In genomic region chr15:56367156-56367555, GRCh38 we compare ENCODE assay signal across 23 cellular contexts. TPM values are rescaled to one million over a fixed set of nuclear protein-coding genes. Genes with fewer than 3 reads are reported as not detected.
A peak's percentile ranks its signal among the peaks of the same experiment; 100 is the strongest.
DNase-seq lines count a peak whose midpoint lies in the region; ATAC-seq, FAIRE-seq and TF ChIP-seq lines count a peak whose summit lies in the region.
"Had no signal": no experiment of that assay in that cellular context is flagged by ENCODE, and none has a peak within 500 bp of the region (broad histone marks: within the 10 kb centered on the region; RNA-seq: fewer than 3 reads in every experiment).

No MANE protein-coding gene starts in this region.

- in situ Hi-C loops in GM12878 (cut with MboI), result loop anchor here (5.0 kb wide), 1 partner anchor 120 kb away; no protein-coding TSS in a partner anchor

- 13% methylated on average over 3 of the region's 3 CpGs for whole genome bisulfite sequencing in GM12878 (ENCODE audit: insufficient coverage, insufficient replicate concordance, low lambda C conversion rate, missing lambda C conversion rate)

- H4K20me1 ChIP-seq in Loucy (ENCODE audit: insufficient read depth, low read length, poor library complexity, severe bottlenecking) (no peaks in the 10 kb centered on the region), GM12878 (ENCODE audit: control insufficient read depth, insufficient read depth) (no peaks in the 10 kb centered on the region)

- intact Hi-C loops in GM12878 (cut with micrococcal nuclease; ENCODE audit: unreplicated experiment), result loop anchor here (2.0 kb wide), 1 partner anchor 120 kb away; no protein-coding TSS in a partner anchor
- intact Hi-C loops in activated CD8-positive, alpha-beta T cell treated with anti-CD3 and anti-CD28 coated beads for 36 hours (cut with micrococcal nuclease), result no loop called here

- H3K27me3 Mint-ChIP-seq in activated CD8-positive, alpha-beta T cell treated with anti-CD3 and anti-CD28 coated beads for 36 hours, result peaks cover 29% of the 10 kb centered on the region
- peaks cover 35 to 55% of the 10 kb centered on the region in 2 donors for H3K27me3 Mint-ChIP-seq in natural killer cell treated with Interleukin-12 subunit alpha and Interleukin-12 subunit beta and Interleukin-15 and Interleukin-18, amount 100 ng/mL, for 72 hours

- H3K9ac ChIP-seq in Loucy (ENCODE audit: low read depth, low read length, poor library complexity, severe bottlenecking) (no peak overlapping the region), GM12878 (ENCODE audit: control insufficient read depth, insufficient read depth, low read length) (peak overlapping the region; percentile 68)

- POLR2A ChIA-PET in GM12878 (lab: Charles Lee), result no interaction called here
- POLR2A ChIA-PET in activated CD8-positive, alpha-beta T cell treated with anti-CD3 and anti-CD28 coated beads for 36 hours (lab: Charles Lee), result no interaction called here

- H3K4me1 ChIP-seq in Loucy (ENCODE audit: insufficient read depth, low read length, poor library complexity, severe bottlenecking) (peaks cover 18% of the 10 kb centered on the region), GM12878 (ENCODE audit: control insufficient read depth, insufficient read depth, low read length) (no peaks in the 10 kb centered on the region; the same call in 1 of the 2 replicates), neuron (ENCODE audit: insufficient read depth, low read length) (peaks cover 26% of the 10 kb centered on the region)

- no peak for DNase-seq in GM12878 (ENCODE audit: low read depth, low spot score)
- no peak for DNase-seq in activated CD8-positive, alpha-beta T cell treated with anti-CD3 and anti-CD28 coated beads for 36 hours
- DNase-seq in natural killer cell treated with Interleukin-12 subunit alpha and Interleukin-12 subunit beta and Interleukin-15 and Interleukin-18, amount 100 ng/mL, for 72 hours (ENCODE audit: low spot score), result no peak
- DNase-seq: activated CD4-positive, alpha-beta T cell treated with anti-CD3 and anti-CD28 coated beads for 1 hour; activated naive CD4-positive, alpha-beta T cell treated with anti-CD3 and anti-CD28 coated beads, Interleukin-2, amount 10 ng/mL, durations not matched to agents 7 days and 5 days; activated T-cell treated with anti-CD3 and anti-CD28 coated beads, Interleukin-2, amount 50 U/mL, for 72 hours; anterior cingulate cortex; erythroblast; KG1; midbrain; NCI-H1048; NCI-H2081 treated with DMSO at 0.1 percent for 48 hours; NCI-H510A; small intestine; stimulated activated naive CD4-positive, alpha-beta T cell treated with Interleukin-2 at 50 U/mL for 16 hours; thyroid gland had no signal

- no peaks in the 10 kb centered on the region for H3K9me3 Mint-ChIP-seq in activated CD8-positive, alpha-beta T cell treated with anti-CD3 and anti-CD28 coated beads for 36 hours
- no peaks in the 10 kb centered on the region for H3K9me3 Mint-ChIP-seq in natural killer cell treated with Interleukin-12 subunit alpha and Interleukin-12 subunit beta and Interleukin-15 and Interleukin-18, amount 100 ng/mL, for 72 hours
- H3K9me3 Mint-ChIP-seq: activated naive CD4-positive, alpha-beta T cell treated with anti-CD3 and anti-CD28 coated beads, Interleukin-2, amount 10 ng/mL, durations not matched to agents 7 days and 5 days; central memory CD8-positive, alpha-beta T cell had no signal

- no peaks in the 10 kb centered on the region for H3K27me3 ChIP-seq in Loucy (ENCODE audit: insufficient read depth, low read length, poor library complexity, severe bottlenecking)
- H3K27me3 ChIP-seq in GM12878 (replicated peaks in 1 of 2; ENCODE audit: control insufficient read depth in 2 of 2, insufficient read depth in 2 of 2, low read length in 1 of 2), result no peaks in the 10 kb centered on the region
- H3K27me3 ChIP-seq in neuron (ENCODE audit: insufficient read depth, low read length), result no peaks in the 10 kb centered on the region
- H3K27me3 ChIP-seq: gastroesophageal sphincter, thyroid gland had no signal

- BruUV-seq in GM12878 (replicated peaks; lab: Mats Ljungman, UMichigan), result no TSS peak

- H3K4me2 ChIP-seq in Loucy (ENCODE audit: low read depth, low read length, poor library complexity, severe bottlenecking) (peak overlapping the region; percentile 87), GM12878 (ENCODE audit: control insufficient read depth, insufficient read depth) (peak overlapping the region; percentile 84)

- no peak overlapping the region for H3K27ac Mint-ChIP-seq in activated CD8-positive, alpha-beta T cell treated with anti-CD3 and anti-CD28 coated beads for 36 hours
- no peak overlapping the region for H3K27ac Mint-ChIP-seq in natural killer cell treated with Interleukin-12 subunit alpha and Interleukin-12 subunit beta and Interleukin-15 and Interleukin-18, amount 100 ng/mL, for 72 hours
- H3K27ac Mint-ChIP-seq: activated naive CD4-positive, alpha-beta T cell treated with anti-CD3 and anti-CD28 coated beads, Interleukin-2, amount 10 ng/mL, durations not matched to agents 7 days and 5 days; activated T-cell treated with anti-CD3 and anti-CD28 coated beads, Interleukin-2, amount 50 U/mL, for 72 hours had no signal

- H3K4me1 Mint-ChIP-seq in activated CD8-positive, alpha-beta T cell treated with anti-CD3 and anti-CD28 coated beads for 36 hours (ENCODE audit: low read depth), result peaks cover 10% of the 10 kb centered on the region
- H3K4me1 Mint-ChIP-seq in natural killer cell treated with Interleukin-12 subunit alpha and Interleukin-12 subunit beta and Interleukin-15 and Interleukin-18, amount 100 ng/mL, for 72 hours (ENCODE audit: low read depth in 2 of 2), result peaks cover 13 to 20% of the 10 kb centered on the region in 2 donors

- 0 out of 2 replicates have a peak, but pooled peaks cover 10% of the 10 kb centered on the region for H3F3A ChIP-seq in Loucy (ENCODE audit: low read depth)

- peak overlapping the region; percentile 95 for H3K27ac ChIP-seq in GM12878 (ENCODE audit: control insufficient read depth, insufficient read depth)
- H3K27ac ChIP-seq: gastroesophageal sphincter, thyroid gland had no signal

- no peak for TF ChIP-seq EP300 in GM12878 (IDR thresholded peaks at IDR 0.05; ENCODE audit: borderline replicate concordance in 1 of 2, control insufficient read depth in 1 of 2, low read depth in 2 of 2, low read length in 2 of 2)

- H3K36me3 ChIP-seq in Loucy (ENCODE audit: insufficient read depth, low read length) (no peaks in the 10 kb centered on the region), GM12878 (ENCODE audit: control insufficient read depth in 2 of 2, insufficient read depth in 2 of 2, low read length in 1 of 2) (no peaks in the 10 kb centered on the region), neuron (ENCODE audit: insufficient read depth, low read length) (no peaks in the 10 kb centered on the region)
- H3K36me3 ChIP-seq: gastroesophageal sphincter, thyroid gland had no signal

- H2AFZ ChIP-seq in Loucy (ENCODE audit: low read length) (0 out of 2 replicates have a peak overlapping the region, but pooled peaks have one; percentile 19), GM12878 (ENCODE audit: control insufficient read depth, low read depth, low read length) (peak overlapping the region; percentile 34; the same call in 1 of the 2 replicates), neuron (ENCODE audit: low read depth, low read length) (no peak overlapping the region)

- no peak for TF ChIP-seq RAD21 in GM12878 (IDR thresholded peaks at IDR 0.05; ENCODE audit: insufficient read depth, low read depth, low read length)

- ATAC-seq in GM12878 (peak; percentile 35), GM19324 (IDR thresholded peaks at IDR 0.05; ENCODE audit: low FRiP score, unreplicated experiment) (no peak)
- no peak for ATAC-seq in activated CD8-positive, alpha-beta T cell treated with anti-CD3 and anti-CD28 coated beads for 36 hours
- no peak for ATAC-seq in natural killer cell treated with Interleukin-12 subunit alpha and Interleukin-12 subunit beta and Interleukin-15 and Interleukin-18, amount 100 ng/mL, for 72 hours
- ATAC-seq: activated T-cell treated with anti-CD3 and anti-CD28 coated beads, Interleukin-2, amount 50 U/mL, for 72 hours; gastroesophageal sphincter had no signal

- TF ChIP-seq CTCF in GM12875 (IDR thresholded peaks at IDR 0.05; ENCODE audit: borderline replicate concordance, insufficient read depth, low read depth, low read length), result no peak
- TF ChIP-seq CTCF in Loucy (conservative IDR thresholded peaks at IDR 0.05; ENCODE audit: low read length), result no peak
- no peak for TF ChIP-seq CTCF in GM12878 (IDR thresholded peaks at IDR 0.05 in 2 of 3, conservative IDR thresholded peaks at IDR 0.05 in 1 of 3; ENCODE audit: control insufficient read depth in 2 of 3, extremely low read depth in 1 of 3, insufficient read depth in 1 of 3, low read depth in 3 of 3, low read length in 3 of 3)
- no peak for TF ChIP-seq CTCF in activated CD8-positive, alpha-beta T cell treated with anti-CD3 and anti-CD28 coated beads for 36 hours (IDR thresholded peaks at IDR 0.05)

- H3K9me2 ChIP-seq in Loucy (replicated peaks; ENCODE audit: low read depth, low read length), result no peaks in the 10 kb centered on the region

- peak; percentile 86 for FAIRE-seq in GM12878 (lab: Jason Lieb, UNC)
- FAIRE-seq: H1, small intestine had no signal

- RAD21 ChIA-PET in GM12878 (lab: Charles Lee; ENCODE audit: unreplicated experiment), result no interaction called here

- SMC1A ChIA-PET in GM12878 (lab: Charles Lee; ENCODE audit: uncharacterized antibody, unreplicated experiment), result no interaction called here

- H3K36me3 Mint-ChIP-seq in activated CD8-positive, alpha-beta T cell treated with anti-CD3 and anti-CD28 coated beads for 36 hours (ENCODE audit: low read depth), result no peaks in the 10 kb centered on the region
- H3K36me3 Mint-ChIP-seq in natural killer cell treated with Interleukin-12 subunit alpha and Interleukin-12 subunit beta and Interleukin-15 and Interleukin-18, amount 100 ng/mL, for 72 hours, result peaks cover 5% of the 10 kb centered on the region
- H3K36me3 Mint-ChIP-seq: activated naive CD4-positive, alpha-beta T cell treated with anti-CD3 and anti-CD28 coated beads, Interleukin-2, amount 10 ng/mL, durations not matched to agents 7 days and 5 days had no signal

- CTCF ChIA-PET in GM12878 (lab: Yijun Ruan, JAX), result interaction anchor here (0.9 to 1.4 kb wide), 2 partner anchors 118 to 122 kb away, joined by 4 read pairs; no protein-coding TSS in a partner anchor
- CTCF ChIA-PET in activated CD8-positive, alpha-beta T cell treated with anti-CD3 and anti-CD28 coated beads for 36 hours (lab: Charles Lee), result no interaction called here

- H3K4me3 Mint-ChIP-seq in activated CD8-positive, alpha-beta T cell treated with anti-CD3 and anti-CD28 coated beads for 36 hours, result no peak overlapping the region
- no peak overlapping the region for H3K4me3 Mint-ChIP-seq in natural killer cell treated with Interleukin-12 subunit alpha and Interleukin-12 subunit beta and Interleukin-15 and Interleukin-18, amount 100 ng/mL, for 72 hours
- H3K4me3 Mint-ChIP-seq: activated naive CD4-positive, alpha-beta T cell treated with anti-CD3 and anti-CD28 coated beads, Interleukin-2, amount 10 ng/mL, durations not matched to agents 7 days and 5 days had no signal

- H3K4me3 ChIP-seq in GM12875 (ENCODE audit: low read depth, low read length) (peak overlapping the region; percentile 68), Loucy (ENCODE audit: low read length, poor library complexity, severe bottlenecking) (no peak overlapping the region), GM12878 (peak overlapping the region; percentile 86), neuron (ENCODE audit: low read length) (peak overlapping the region; percentile 93)
- H3K4me3 ChIP-seq: gastroesophageal sphincter, thyroid gland had no signal

- no peak for TF ChIP-seq POLR2A in GM12878 (IDR thresholded peaks at IDR 0.05; ENCODE audit: low read depth, low read length)

- H3K9me3 ChIP-seq in Loucy (ENCODE audit: insufficient read depth, low read depth, low read length) (no peaks in the 10 kb centered on the region), GM12878 (replicated peaks; ENCODE audit: control insufficient read depth, insufficient read depth, low read length) (no peaks in the 10 kb centered on the region), neuron (ENCODE audit: low read length) (no peaks in the 10 kb centered on the region)
- H3K9me3 ChIP-seq: gastroesophageal sphincter, thyroid gland had no signal

- H3K79me2 ChIP-seq in Loucy (ENCODE audit: insufficient read depth, low read length) (no peaks in the 10 kb centered on the region), GM12878 (ENCODE audit: control insufficient read depth, insufficient read depth, low read length) (peaks cover 71% of the 10 kb centered on the region)

RNA-seq across cellular contexts. Expression of gene TEX9, which starts 1.9 kb away (rescaled TPM):
- 142 and 154 TPM in 2 replicates for total RNA-seq in GM12878 (2013; cell fraction: nucleolus; rRNA removed)
- 70.4 and 103 TPM in 2 replicates for total RNA-seq in GM12878 (2014; rRNA removed)
- total RNA-seq in GM12878 (2014; rRNA removed; fragmentation: Illumina TruSeq; extraction: Trizol), result 143 and 155 TPM in 2 replicates
- total RNA-seq in GM12878 (2021), result 72.3 and 75.2 TPM in 2 replicates
- 14.1 TPM for polyA plus RNA-seq in GM12878 (2011; ENCODE audit: low read depth)
- 9.0 and 16.6 TPM in 2 replicates for polyA plus RNA-seq in GM12878 (2011; rRNA removed)
- 1.5 and 2.2 TPM in 2 replicates for polyA plus RNA-seq in GM12878 (2011; cell fraction: cytosol; rRNA removed)
- polyA plus RNA-seq in GM12878 (2011; cell fraction: nucleus; rRNA removed), result 7.7 and 11.0 TPM in 2 replicates
- polyA plus RNA-seq in GM12878 (2012), result 23.4 and 28.9 TPM in 2 replicates
- 121 and 170 TPM in 2 replicates for polyA plus RNA-seq in GM12878 (2014; fragmentation: Illumina TruSeq; extraction: Trizol)
- 10 to 100 TPM; 69.6 to 74.3 TPM for polyA plus RNA-seq in GM12878 (2014; fragmentation: Nextera tagmentation; extraction: Ambion mirVana)
- polyA plus RNA-seq in GM12878 (2014; rRNA removed), result 38.9 and 55.2 TPM in 2 replicates
- polyA plus RNA-seq in GM12878 (2016; fragmentation: Nextera tagmentation; extraction: Ambion mirVana), result 10 to 100 TPM; 53.9 to 59.1 TPM
- polyA minus RNA-seq in GM12878 (2011; rRNA and poly(A)+ RNA removed), result 6.9 and 7.9 TPM in 2 replicates
- polyA minus RNA-seq in GM12878 (2011; cell fraction: cytosol; rRNA and poly(A)+ RNA removed), result 1.9 and 3.0 TPM in 2 replicates
- 18.1 and 42.0 TPM in 2 replicates for polyA minus RNA-seq in GM12878 (2011; cell fraction: nucleus; rRNA and poly(A)+ RNA removed)
- under 1 TPM; 0.79 to 0.85 TPM for total RNA-seq in activated CD8-positive, alpha-beta T cell treated with anti-CD3 and anti-CD28 coated beads for 36 hours
- total RNA-seq in natural killer cell treated with Interleukin-12 subunit alpha and Interleukin-12 subunit beta and Interleukin-15 and Interleukin-18, amount 100 ng/mL, for 72 hours, result under 1 TPM; 0.57 to 0.67 TPM

Comparison
In these comparisons a context has a peak if more than half of its experiments do, and no peak if none do; other contexts are left out.
1. RNA of gene TEX9, which starts 1.9 kb away (total RNA-seq): 70.4 to 155 TPM in GM12878; 0.79 to 0.85 TPM in activated CD8-positive, alpha-beta T cell treated with anti-CD3 and anti-CD28 coated beads for 36 hours and 0.57 to 0.67 TPM in natural killer cell treated with Interleukin-12 subunit alpha and Interleukin-12 subunit beta and Interleukin-15 and Interleukin-18, amount 100 ng/mL, for 72 hours; every median in the first group is over 10 times any median in the second.